ENCODE assay signal across 1 cellular context in genomic region chr18:49305688-49306336, GRCh38.
TF ChIP-seq lines count a peak whose summit lies in the region.

No MANE protein-coding gene starts in this region.

TF ChIP-seq in K562, 482 proteins besides CTCF, POLR2A, EP300 and RAD21 (continued from another document):
- TF ChIP-seq, protein P1, sequence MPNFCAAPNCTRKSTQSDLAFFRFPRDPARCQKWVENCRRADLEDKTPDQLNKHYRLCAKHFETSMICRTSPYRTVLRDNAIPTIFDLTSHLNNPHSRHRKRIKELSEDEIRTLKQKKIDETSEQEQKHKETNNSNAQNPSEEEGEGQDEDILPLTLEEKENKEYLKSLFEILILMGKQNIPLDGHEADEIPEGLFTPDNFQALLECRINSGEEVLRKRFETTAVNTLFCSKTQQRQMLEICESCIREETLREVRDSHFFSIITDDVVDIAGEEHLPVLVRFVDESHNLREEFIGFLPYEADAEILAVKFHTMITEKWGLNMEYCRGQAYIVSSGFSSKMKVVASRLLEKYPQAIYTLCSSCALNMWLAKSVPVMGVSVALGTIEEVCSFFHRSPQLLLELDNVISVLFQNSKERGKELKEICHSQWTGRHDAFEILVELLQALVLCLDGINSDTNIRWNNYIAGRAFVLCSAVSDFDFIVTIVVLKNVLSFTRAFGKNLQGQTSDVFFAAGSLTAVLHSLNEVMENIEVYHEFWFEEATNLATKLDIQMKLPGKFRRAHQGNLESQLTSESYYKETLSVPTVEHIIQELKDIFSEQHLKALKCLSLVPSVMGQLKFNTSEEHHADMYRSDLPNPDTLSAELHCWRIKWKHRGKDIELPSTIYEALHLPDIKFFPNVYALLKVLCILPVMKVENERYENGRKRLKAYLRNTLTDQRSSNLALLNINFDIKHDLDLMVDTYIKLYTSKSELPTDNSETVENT (CRISPR knock-in tag; IDR thresholded peaks at IDR 0.05), result no peak
- no peak for TF ChIP-seq SMARCA4 (IDR thresholded peaks at IDR 0.05)
